Comparison of ENCODE assay signal across 1 cellular context in genomic region chr4:54064317-54065275, GRCh38.
TF ChIP-seq lines count a peak whose summit lies in the region.

Gene CHIC2 (minus strand): TSS chr4:54064605. CDS start chr4:54064300, 305 bp downstream.

TF ChIP-seq in H1, 55 proteins besides CTCF, POLR2A, EP300 and RAD21 (continued from another document):
- TF ChIP-seq RBBP5 (IDR thresholded peaks at IDR 0.05; ENCODE audit: borderline replicate concordance, low read depth, low read length) (peak; percentile 95; the same call in 1 of the 2 replicates), TAF1 (IDR thresholded peaks at IDR 0.05; ENCODE audit: low read depth, low read length) (peak; percentile 81), KDM4A (IDR thresholded peaks at IDR 0.05; ENCODE audit: low read depth, low read length, severe bottlenecking) (no peak), BRCA1 (IDR thresholded peaks at IDR 0.05; ENCODE audit: low read depth, low read length) (peak; percentile 66), FOSL1 (IDR thresholded peaks at IDR 0.05; ENCODE audit: insufficient read depth, low read depth, low read length) (no peak), TEAD4 (IDR thresholded peaks at IDR 0.05; ENCODE audit: low read depth, low read length) (no peak), SIN3A (conservative IDR thresholded peaks at IDR 0.05 in 1 of 2, IDR thresholded peaks at IDR 0.05 in 1 of 2; ENCODE audit: low read depth in 1 of 2, low read length in 2 of 2) (peak in 1 of 2 experiments; percentile 88; a peak in 2 of 4 replicates), JUN (IDR thresholded peaks at IDR 0.05; ENCODE audit: low read depth, low read length) (no peak), PHF8 (conservative IDR thresholded peaks at IDR 0.05; ENCODE audit: low read depth, low read length) (peak; percentile 77), GTF2F1 (IDR thresholded peaks at IDR 0.05; ENCODE audit: borderline replicate concordance, low read depth, low read length) (0 out of 2 replicates have a peak, but pooled peaks have one; percentile 7), POLR2AphosphoS5 (IDR thresholded peaks at IDR 0.05; ENCODE audit: low read depth, low read length) (peak; percentile 67), KDM5A (IDR thresholded peaks at IDR 0.05; ENCODE audit: low read length) (0 out of 2 replicates have a peak, but pooled peaks have one; percentile 23), CEBPB (IDR thresholded peaks at IDR 0.05; ENCODE audit: low read depth, low read length) (no peak), MAX (IDR thresholded peaks at IDR 0.05) (peak; percentile 50), YY1 (IDR thresholded peaks at IDR 0.05; ENCODE audit: low read depth, low read length) (peak; percentile 83; the same call in 1 of the 2 replicates), CHD1 (IDR thresholded peaks at IDR 0.05; ENCODE audit: low read depth, low read length) (no peak), EGR1 (IDR thresholded peaks at IDR 0.05; ENCODE audit: borderline replicate concordance, low read depth, low read length) (peak; percentile 84), ASH2L (IDR thresholded peaks at IDR 0.05; ENCODE audit: low read length) (peak; percentile 99), ATF3 (IDR thresholded peaks at IDR 0.05; ENCODE audit: insufficient read depth, low read depth, low read length) (no peak), TBP (IDR thresholded peaks at IDR 0.05; ENCODE audit: low read depth, low read length) (0 out of 2 replicates have a peak, but pooled peaks have one; percentile 49), TAF7 (optimal IDR thresholded peaks at IDR 0.05; ENCODE audit: borderline replicate concordance, low read depth, low read length) (peak; percentile 43)
